2 cellular contexts compared by ENCODE assay signal in genomic region chr6:7883381-7883780, GRCh38.
TF ChIP-seq lines count a peak whose summit lies in the region.

No MANE protein-coding gene starts in this region.

TF ChIP-seq in HepG2, 621 proteins besides CTCF, POLR2A, EP300 and RAD21:
- TF ChIP-seq MAFK (conservative IDR thresholded peaks at IDR 0.05 in 1 of 2, IDR thresholded peaks at IDR 0.05 in 1 of 2; ENCODE audit: low read length in 2 of 2) (peak; percentile 59), MAFG (CRISPR knock-in tag; IDR thresholded peaks at IDR 0.05) (0 out of 2 replicates have a peak, but pooled peaks have one; percentile 18), ATF7 (IDR thresholded peaks at IDR 0.05) (peak; percentile 31), ATF7 (CRISPR knock-in tag; IDR thresholded peaks at IDR 0.05) (no peak), EHMT2 (IDR thresholded peaks at IDR 0.05; ENCODE audit: borderline replicate concordance, low read depth, low read length) (no peak), MAFF (IDR thresholded peaks at IDR 0.05; ENCODE audit: low read depth, low read length) (peak; percentile 56; the same call in 1 of the 2 replicates)

TF ChIP-seq in endothelial cell of umbilical vein, 7 proteins besides CTCF, POLR2A, EP300 and RAD21:
- TF ChIP-seq MYC (IDR thresholded peaks at IDR 0.05; ENCODE audit: low read depth, low read length) = no peak
- no peak for TF ChIP-seq POLR2AphosphoS5 (IDR thresholded peaks at IDR 0.05; ENCODE audit: insufficient read depth, low read depth, low read length)
- TF ChIP-seq FOS (IDR thresholded peaks at IDR 0.05; ENCODE audit: borderline replicate concordance, insufficient read depth, low read length) = no peak
- no peak for TF ChIP-seq JUN (IDR thresholded peaks at IDR 0.05; ENCODE audit: borderline replicate concordance, insufficient read depth, insufficient read length, low read depth)
- no peak for TF ChIP-seq GATA2 (IDR thresholded peaks at IDR 0.05; ENCODE audit: insufficient read depth, insufficient read length, low read depth, low read length)
- TF ChIP-seq MAX (IDR thresholded peaks at IDR 0.05; ENCODE audit: insufficient read depth, insufficient read length) = no peak
- TF ChIP-seq EZH2 (IDR thresholded peaks at IDR 0.05; ENCODE audit: borderline replicate concordance, low read depth, low read length, severe bottlenecking) = no peak
